24 cellular contexts compared by ENCODE assay signal in genomic region chr19:28840891-28841290, GRCh38.
"Had no signal": no experiment of that assay in that cellular context is flagged by ENCODE, and none has a peak within 500 bp of the region (broad histone marks: within the 10 kb centered on the region; RNA-seq: fewer than 3 reads in every experiment).

No MANE protein-coding gene starts in this region.

- DNase-seq: cortex of kidney; effector CD4-positive, alpha-beta T cell; head of caudate nucleus; kidney; mucosa of descending colon; naive B cell; nucleus accumbens; right cardiac atrium; sigmoid colon; stimulated activated CD4-positive, alpha-beta T cell treated with anti-CD3 and anti-CD28 coated beads, Interleukin-2, amount 100 ng/mL, for 24 hours; stimulated activated CD4-positive, alpha-beta T cell treated with anti-CD3 and anti-CD28 coated beads, Interleukin-4, amount 100 ng/mL, for 24 hours; stimulated activated naive CD4-positive, alpha-beta T cell treated with Interleukin-2 at 50 U/mL for 16 hours; stomach; tibial artery had no signal

- H3K27ac ChIP-seq: prostate gland, sigmoid colon, stomach, tibial artery had no signal

- H3K4me1 ChIP-seq: prostate gland, sigmoid colon, stomach, tibial artery had no signal

- FAIRE-seq: frontal cortex, kidney had no signal

- H3K9me3 Mint-ChIP-seq: mesothelial cell of epicardium; naive B cell; natural killer cell treated with Interleukin-12 subunit alpha and Interleukin-12 subunit beta and Interleukin-15 and Interleukin-18, amount 100 ng/mL, for 72 hours; neural crest cell; stimulated activated effector memory CD8-positive, alpha-beta T cell treated with anti-CD3 and anti-CD28 coated beads, Interleukin-12 subunit alpha, Interleukin-12 subunit beta, amount 100 ng/mL, for 72 hours; type B pancreatic cell had no signal

- H3K9me3 ChIP-seq: mucosa of descending colon, prostate gland, sigmoid colon, stomach, tibial artery had no signal

- H3K27me3 Mint-ChIP-seq: memory B cell had no signal

- H3K36me3 ChIP-seq: prostate gland, sigmoid colon, stomach, tibial artery had no signal

- H3K36me3 Mint-ChIP-seq: memory B cell; mesothelial cell of epicardium; naive B cell; natural killer cell treated with Interleukin-12 subunit alpha and Interleukin-12 subunit beta and Interleukin-15 and Interleukin-18, amount 100 ng/mL, for 72 hours; stimulated activated effector memory CD8-positive, alpha-beta T cell treated with anti-CD3 and anti-CD28 coated beads, Interleukin-12 subunit alpha, Interleukin-12 subunit beta, amount 100 ng/mL, for 72 hours; type B pancreatic cell had no signal

- H3K4me3 Mint-ChIP-seq: memory B cell; mesothelial cell of epicardium; naive B cell; natural killer cell treated with Interleukin-12 subunit alpha and Interleukin-12 subunit beta and Interleukin-15 and Interleukin-18, amount 100 ng/mL, for 72 hours; neural crest cell; stimulated activated effector memory CD8-positive, alpha-beta T cell treated with anti-CD3 and anti-CD28 coated beads, Interleukin-12 subunit alpha, Interleukin-12 subunit beta, amount 100 ng/mL, for 72 hours; type B pancreatic cell had no signal

- ATAC-seq: left lobe of liver; mucosa of descending colon; right cardiac atrium; stimulated activated effector memory CD8-positive, alpha-beta T cell treated with anti-CD3 and anti-CD28 coated beads, Interleukin-12 subunit alpha, Interleukin-12 subunit beta, amount 100 ng/mL, for 72 hours had no signal

- H3K4me1 Mint-ChIP-seq: memory B cell; mesothelial cell of epicardium; naive B cell; neural crest cell; stimulated activated effector memory CD8-positive, alpha-beta T cell treated with anti-CD3 and anti-CD28 coated beads, Interleukin-12 subunit alpha, Interleukin-12 subunit beta, amount 100 ng/mL, for 72 hours had no signal

- H3K4me3 ChIP-seq: lung, mucosa of descending colon, prostate gland, sigmoid colon, stomach, tibial artery had no signal

- H3K27me3 ChIP-seq: tibial artery had no signal

- H3K27ac Mint-ChIP-seq: memory B cell; mesothelial cell of epicardium; natural killer cell treated with Interleukin-12 subunit alpha and Interleukin-12 subunit beta and Interleukin-15 and Interleukin-18, amount 100 ng/mL, for 72 hours; stimulated activated effector memory CD8-positive, alpha-beta T cell treated with anti-CD3 and anti-CD28 coated beads, Interleukin-12 subunit alpha, Interleukin-12 subunit beta, amount 100 ng/mL, for 72 hours; type B pancreatic cell had no signal
